In genomic region chr18:10930078-10930477, GRCh38 we compare ENCODE assay signal across 26 cellular contexts.
DNase-seq lines count a peak whose midpoint lies in the region; ATAC-seq, FAIRE-seq and TF ChIP-seq lines count a peak whose summit lies in the region.
"Had no signal": no experiment of that assay in that cellular context is flagged by ENCODE, and none has a peak within 500 bp of the region (broad histone marks: within the 10 kb centered on the region; RNA-seq: fewer than 3 reads in every experiment).

No MANE protein-coding gene starts in this region.

- H3K4me2 ChIP-seq in IMR-90 (ENCODE audit: low read depth, low read length) (no peak overlapping the region), H1 (ENCODE audit: insufficient read depth in 1 of 2, low read depth in 2 of 2, low read length in 2 of 2) (peak overlapping the region; percentile 50 to 64; a peak in 3 of 4 replicates)

- H4K5ac ChIP-seq in IMR-90 (ENCODE audit: low read depth, low read length) (no peak overlapping the region), H1 (ENCODE audit: insufficient read length, low read depth, low read length) (no peak overlapping the region)

- H3K79me1 ChIP-seq in IMR-90 (ENCODE audit: low read depth in 1 of 2, low read length in 2 of 2) (no peaks in the 10 kb centered on the region), H1 (ENCODE audit: low read depth, low read length) (no peaks in the 10 kb centered on the region)

- dilution Hi-C loops in IMR-90 (cut with HindIII; ENCODE audit: low sequenced_read_pairs, unreplicated experiment), result no loop called here

- no peak overlapping the region for H2BK5ac ChIP-seq in IMR-90 (ENCODE audit: low read depth, low read length, poor library complexity, severe bottlenecking)
- H2BK5ac ChIP-seq in H1 (ENCODE audit: low read depth, low read length), result no peak overlapping the region

- TF ChIP-seq EP300 in H1 (IDR thresholded peaks at IDR 0.05; ENCODE audit: borderline replicate concordance in 1 of 2, low read depth in 2 of 2, low read length in 2 of 2), result no peak

- DNase-seq in ELF-1 (ENCODE audit: low read depth, low spot score) (peak; percentile 18), IMR-90 (no peak), H1 (ENCODE audit: low read depth in 1 of 2, low spot score in 2 of 2) (no peak), RKO (ENCODE audit: low spot score) (no peak), pons (ENCODE audit: low spot score) (no peak), WERI-Rb-1 (no peak)
- DNase-seq: ACHN; BE2C; Calu3; CD8-positive, alpha-beta memory T cell; DMS79 treated with DMSO at 0.1 percent for 48 hours; HFFc6; MV-4-11; NCI-H1105 treated with DMSO at 0.1 percent for 48 hours; NCI-H2029 treated with DMSO at 0.1 percent for 48 hours; NCI-H526 treated with DMSO at 0.1 percent for 48 hours; OCI-M1; Peyer's patch; SIG-M5 had no signal

- no peak for TF ChIP-seq CTCF in IMR-90 (conservative IDR thresholded peaks at IDR 0.05; ENCODE audit: low read depth, low read length)
- TF ChIP-seq CTCF in H1 (IDR thresholded peaks at IDR 0.05; ENCODE audit: control extremely low read depth in 1 of 3, insufficient read depth in 1 of 3, low read depth in 1 of 3, low read length in 3 of 3), result no peak
- no peak for TF ChIP-seq CTCF in WERI-Rb-1 (IDR thresholded peaks at IDR 0.05; ENCODE audit: low read depth, low read length)

- no peak overlapping the region; the same call in 1 of the 2 replicates for H2BK12ac ChIP-seq in H1 (ENCODE audit: low read depth, low read length)

- ATAC-seq in IMR-90 (ENCODE audit: low read depth) (no peak), HG03354 (IDR thresholded peaks at IDR 0.05; ENCODE audit: poor library complexity, severe bottlenecking, unreplicated experiment) (no peak)
- ATAC-seq: HepG2, K562 had no signal

- intact Hi-C loops in IMR-90 (cut with micrococcal nuclease), result no loop called here

- peak overlapping the region in 1 of 2 experiments; percentile 46; a peak in 1 of 4 replicates for H4K8ac ChIP-seq in IMR-90 (ENCODE audit: low read depth in 2 of 2, low read length in 2 of 2)
- no peak overlapping the region for H4K8ac ChIP-seq in H1 (ENCODE audit: extremely low read depth, insufficient read depth, low read length)

- TF ChIP-seq POLR2A in IMR-90 (IDR thresholded peaks at IDR 0.05; ENCODE audit: low read depth, low read length) (no peak), H1 (IDR thresholded peaks at IDR 0.05; ENCODE audit: control extremely low read depth in 1 of 2, low read depth in 2 of 2, low read length in 2 of 2) (no peak)

- H3K18ac ChIP-seq in IMR-90 (ENCODE audit: low read depth, low read length), result no peak overlapping the region
- 0 out of 2 replicates have a peak overlapping the region, but pooled peaks have one; percentile 11 for H3K18ac ChIP-seq in H1 (ENCODE audit: extremely low read depth, low read length)

- no peaks in the 10 kb centered on the region; the same call in 1 of the 2 replicates for H3K23me2 ChIP-seq in H1 (ENCODE audit: low read depth, low read length)

- H2AFZ ChIP-seq in IMR-90 (replicated peaks; ENCODE audit: low read length, poor library complexity) (no peak overlapping the region), H1 (ENCODE audit: low read length) (no peak overlapping the region)

- H2BK20ac ChIP-seq in IMR-90 (ENCODE audit: low read depth, low read length), result peak overlapping the region; percentile 74
- H2BK20ac ChIP-seq in H1 (ENCODE audit: low read length), result no peak overlapping the region

- TF ChIP-seq RAD21 in IMR-90 (IDR thresholded peaks at IDR 0.05; ENCODE audit: low read length) (no peak), H1 (IDR thresholded peaks at IDR 0.05 in 1 of 2, conservative IDR thresholded peaks at IDR 0.05 in 1 of 2; ENCODE audit: low read depth in 2 of 2, low read length in 2 of 2) (no peak)

- in situ Hi-C loops in IMR-90 (cut with MboI; ENCODE audit: low sequenced_read_pairs), result no loop called here

- peak overlapping the region; percentile 75; the same call in 1 of the 2 replicates for H2BK120ac ChIP-seq in IMR-90 (ENCODE audit: low read depth, low read length)
- H2BK120ac ChIP-seq in H1 (replicated peaks; ENCODE audit: low read depth, low read length), result no peak overlapping the region

- H3K14ac ChIP-seq in IMR-90 (replicated peaks; ENCODE audit: low read depth, low read length), result 0 out of 2 replicates have a peak overlapping the region, but pooled peaks have one; percentile 40
- H3K14ac ChIP-seq in H1 (ENCODE audit: insufficient read length), result no peak overlapping the region

- H3K27me3 ChIP-seq in IMR-90 (ENCODE audit: control insufficient read depth, insufficient read depth, low read length), result no peaks in the 10 kb centered on the region
- no peaks in the 10 kb centered on the region for H3K27me3 ChIP-seq in H1 (replicated peaks in 1 of 4; ENCODE audit: control insufficient read depth in 3 of 4, extremely low read depth in 1 of 4, insufficient read depth in 3 of 4, low read length in 3 of 4)
- H3K27me3 ChIP-seq in iPS-20b (ENCODE audit: insufficient read depth, low read length), result no peaks in the 10 kb centered on the region
- no peaks in the 10 kb centered on the region for H3K27me3 ChIP-seq in WERI-Rb-1 (ENCODE audit: insufficient read depth, low read depth, severe bottlenecking)
- H3K27me3 ChIP-seq: BE2C, Peyer's patch had no signal

- H3K4me1 ChIP-seq in IMR-90 (ENCODE audit: control insufficient read depth, insufficient read depth, low read length) (peaks cover 20% of the 10 kb centered on the region), H1 (replicated peaks in 1 of 4; ENCODE audit: control insufficient read depth in 3 of 4, insufficient read depth in 4 of 4, low read length in 3 of 4) (peaks cover 4 to 19% (median 19%) of the 10 kb centered on the region in 4 experiments; a peak in 6 of 7 replicates), iPS-20b (ENCODE audit: insufficient read depth, low read length) (peaks cover 34% of the 10 kb centered on the region)
- H3K4me1 ChIP-seq: BE2C, HAP-1, Peyer's patch had no signal

- no peaks in the 10 kb centered on the region for H4K20me1 ChIP-seq in IMR-90 (ENCODE audit: insufficient read depth, low read length)
- H4K20me1 ChIP-seq in H1 (replicated peaks in 1 of 2; ENCODE audit: control insufficient read depth in 1 of 2, insufficient read depth in 2 of 2, low read length in 2 of 2), result no peaks in the 10 kb centered on the region

- H3K4ac ChIP-seq in IMR-90 (ENCODE audit: low read depth, low read length) (peak overlapping the region; percentile 62; the same call in 1 of the 2 replicates), H1 (replicated peaks; ENCODE audit: insufficient read length, low read depth, low read length) (no peak overlapping the region)

- WGBS in IMR-90 (ENCODE audit: extremely low coverage in 2 of 2, insufficient read length in 1 of 2), 2 experiments, result no CpG with 5 or more reads among the region's 2 CpGs
- 23% methylated on average over 2 of the region's 2 CpGs; no CpG with 5 or more reads in 1 of the 2 experiments for WGBS in H1 (ENCODE audit: extremely low coverage in 1 of 2, insufficient coverage in 1 of 2, insufficient read length in 1 of 2, insufficient replicate concordance in 2 of 2, low coverage in 1 of 2, low lambda C conversion rate in 2 of 2, missing lambda C conversion rate in 1 of 2), 2 experiments

- H2AK5ac ChIP-seq in IMR-90 (ENCODE audit: low read depth, low read length) (no peak overlapping the region), H1 (ENCODE audit: low read depth, low read length) (no peak overlapping the region)

- FAIRE-seq in H1 (lab: Jason Lieb, UNC), result no peak
- FAIRE-seq: HepG2, K562 had no signal

- H4K91ac ChIP-seq in IMR-90 (ENCODE audit: insufficient read depth, low read depth, low read length), result 0 out of 2 replicates have a peak overlapping the region, but pooled peaks have one; percentile 15
- no peak overlapping the region for H4K91ac ChIP-seq in H1 (replicated peaks; ENCODE audit: insufficient read length, low read length)

- H2BK15ac ChIP-seq in IMR-90 (ENCODE audit: low read depth, low read length) (peak overlapping the region; percentile 25; the same call in 1 of the 3 replicates), H1 (ENCODE audit: low read length) (no peak overlapping the region)

- H3K27ac ChIP-seq in IMR-90 (ENCODE audit: insufficient read depth, low read length) (no peak overlapping the region), H1 (ENCODE audit: low read depth, low read length) (no peak overlapping the region), iPS-20b (ENCODE audit: low read length) (peak overlapping the region; percentile 32), WERI-Rb-1 (no peak overlapping the region)
- H3K27ac ChIP-seq: 22Rv1, Peyer's patch, SK-N-MC had no signal

- BruUV-seq in IMR-90 (replicated peaks; lab: Mats Ljungman, UMichigan), result no TSS peak

- CTCF ChIA-PET in IMR-90 (lab: Yijun Ruan, JAX), result no interaction called here
- CTCF ChIA-PET in H1 (lab: Charles Lee; ENCODE audit: partially characterized antibody), result no interaction called here

- peaks cover 3% of the 10 kb centered on the region; the same call in 1 of the 2 replicates for H3K9me1 ChIP-seq in IMR-90 (ENCODE audit: insufficient read depth, low read length)

- H3K56ac ChIP-seq in IMR-90 (ENCODE audit: extremely low read depth, insufficient read depth, low read length) (no peak overlapping the region), H1 (replicated peaks; ENCODE audit: insufficient read length, low read depth, low read length) (no peak overlapping the region)

- POLR2A ChIA-PET in IMR-90 (lab: Charles Lee; ENCODE audit: unreplicated experiment), result no interaction called here
- POLR2A ChIA-PET in H1 (lab: Charles Lee; ENCODE audit: partially characterized antibody), result no interaction called here

- no peaks in the 10 kb centered on the region for H3K36me3 ChIP-seq in IMR-90 (ENCODE audit: control insufficient read depth, insufficient read depth, low read length)
- H3K36me3 ChIP-seq in H1 (ENCODE audit: control insufficient read depth in 2 of 4, insufficient read depth in 4 of 4, low read length in 3 of 4), result no peaks in the 10 kb centered on the region
- H3K36me3 ChIP-seq in iPS-20b (ENCODE audit: insufficient read depth, low read depth, low read length), result no peaks in the 10 kb centered on the region
- H3K36me3 ChIP-seq in WERI-Rb-1, result no peaks in the 10 kb centered on the region
- H3K36me3 ChIP-seq: BE2C, HAP-1, Peyer's patch had no signal

- no peaks in the 10 kb centered on the region for H3K79me2 ChIP-seq in H1 (ENCODE audit: control insufficient read depth in 1 of 2, insufficient read depth in 2 of 2, low read length in 2 of 2)

- H3K9ac ChIP-seq in IMR-90 (ENCODE audit: low read depth, low read length) (no peak overlapping the region), H1 (replicated peaks in 1 of 4; ENCODE audit: extremely low read depth in 1 of 4, low read depth in 3 of 4, low read length in 3 of 4) (no peak overlapping the region), iPS-20b (ENCODE audit: low read depth, low read length) (peak overlapping the region; percentile 39; the same call in 1 of the 2 replicates)

- H3K9me3 ChIP-seq in IMR-90 (ENCODE audit: control insufficient read depth, insufficient read depth, low read length) (no peaks in the 10 kb centered on the region), H1 (ENCODE audit: insufficient read depth in 2 of 2, low read depth in 1 of 2, low read length in 1 of 2) (no peaks in the 10 kb centered on the region), iPS-20b (ENCODE audit: insufficient read depth, low read depth, low read length) (no peaks in the 10 kb centered on the region), WERI-Rb-1 (ENCODE audit: severe bottlenecking) (no peaks in the 10 kb centered on the region)
- H3K9me3 ChIP-seq: BE2C, HAP-1, Peyer's patch had no signal

- H3K4me3 ChIP-seq in IMR-90 (ENCODE audit: insufficient read depth, low read depth, low read length) (no peak overlapping the region), H1 (ENCODE audit: extremely low read depth in 1 of 4, insufficient read depth in 2 of 4, low read depth in 3 of 4, low read length in 4 of 4) (peak overlapping the region in 1 of 4 experiments; percentile 29; a peak in 1 of 8 replicates), iPS-20b (ENCODE audit: low read length) (peak overlapping the region; percentile 19; the same call in 1 of the 2 replicates), WERI-Rb-1 (ENCODE audit: low read depth, low read length) (no peak overlapping the region)
- H3K4me3 ChIP-seq: HAP-1, K562, Peyer's patch, SK-N-MC had no signal

- H3K23ac ChIP-seq in IMR-90 (ENCODE audit: low read depth, low read length) (no peak overlapping the region), H1 (ENCODE audit: insufficient read length) (no peak overlapping the region)

- no peak overlapping the region for H2AK9ac ChIP-seq in IMR-90 (replicated peaks; ENCODE audit: low read depth, low read length, poor library complexity)
